Comparison of ENCODE assay signal across 29 cellular contexts in the genomic region with DNA sequence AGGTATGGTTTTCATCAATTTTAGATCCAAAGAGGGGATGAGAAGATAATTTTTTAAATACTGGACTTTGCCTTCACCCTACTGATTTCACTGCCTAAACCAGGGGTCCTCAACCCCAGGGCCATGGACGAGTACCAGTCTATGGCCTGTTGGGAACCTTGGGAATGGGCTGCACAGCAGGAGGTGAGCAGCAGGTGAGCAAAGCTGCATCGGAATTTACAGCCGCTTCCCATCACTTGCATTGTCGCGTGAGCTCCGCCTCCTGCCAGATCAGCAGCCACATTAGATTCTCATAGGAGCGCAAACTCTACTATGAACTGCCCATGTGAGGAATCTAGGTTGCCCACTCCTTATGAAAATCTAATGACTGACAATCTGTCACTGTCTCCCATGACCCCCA.
"Had no signal": no experiment of that assay in that cellular context is flagged by ENCODE, and none has a peak within 500 bp of the region (broad histone marks: within the 10 kb centered on the region; RNA-seq: fewer than 3 reads in every experiment).

No MANE protein-coding gene starts in this region.

- H3K27ac ChIP-seq: hepatocyte, left lung, lower lobe of right lung, pancreas, prostate gland, sigmoid colon, spleen, tibial nerve, uterus had no signal

- DNase-seq: immature natural killer cell; kidney; left colon; left lung; lower lobe of right lung; mammary epithelial cell; mesenchymal stem cell; naive B cell; natural killer cell; nephron progenitor cell; nucleus accumbens; pancreas; posterior cingulate gyrus; retina; right cardiac atrium; sigmoid colon; small intestine; spleen; stimulated activated CD4-positive, alpha-beta T cell treated with anti-CD3 and anti-CD28 coated beads, Interleukin-4, amount 100 ng/mL, for 24 hours; stimulated activated naive CD4-positive, alpha-beta T cell; substantia nigra; uterus had no signal

- H3K27me3 ChIP-seq: hepatocyte, left lung, pancreas, sigmoid colon, spleen, tibial nerve, uterus had no signal

- H3K36me3 ChIP-seq: pancreas, prostate gland, uterus had no signal

- H3K27me3 Mint-ChIP-seq: naive B cell; stimulated activated naive CD8-positive, alpha-beta T cell treated with anti-CD3 and anti-CD28 coated beads, Interleukin-15, Interleukin-2, amounts not matched to agents 100 ng/mL and 50 ng/mL, for 24 hours; type B pancreatic cell had no signal

- H3K4me1 Mint-ChIP-seq: immature natural killer cell; naive B cell; natural killer cell; stimulated activated effector memory CD8-positive, alpha-beta T cell treated with anti-CD3 and anti-CD28 coated beads, Interleukin-12 subunit alpha, Interleukin-12 subunit beta, amount 100 ng/mL, for 72 hours had no signal

- H3K9me3 Mint-ChIP-seq: immature natural killer cell; mesothelial cell of epicardium; naive B cell; natural killer cell; nephron progenitor cell; stimulated activated effector memory CD8-positive, alpha-beta T cell treated with anti-CD3 and anti-CD28 coated beads, Interleukin-12 subunit alpha, Interleukin-12 subunit beta, amount 100 ng/mL, for 72 hours; stimulated activated naive CD8-positive, alpha-beta T cell treated with anti-CD3 and anti-CD28 coated beads, Interleukin-15, Interleukin-2, amounts not matched to agents 100 ng/mL and 50 ng/mL, for 24 hours; type B pancreatic cell had no signal

- H3K79me2 ChIP-seq: hepatocyte had no signal

- H3K4me2 ChIP-seq: hepatocyte had no signal

- H2AFZ ChIP-seq: hepatocyte had no signal

- H3K4me3 Mint-ChIP-seq: immature natural killer cell; mesothelial cell of epicardium; naive B cell; natural killer cell; nephron progenitor cell; stimulated activated effector memory CD8-positive, alpha-beta T cell treated with anti-CD3 and anti-CD28 coated beads, Interleukin-12 subunit alpha, Interleukin-12 subunit beta, amount 100 ng/mL, for 72 hours; stimulated activated naive CD8-positive, alpha-beta T cell treated with anti-CD3 and anti-CD28 coated beads, Interleukin-15, Interleukin-2, amounts not matched to agents 100 ng/mL and 50 ng/mL, for 24 hours; type B pancreatic cell had no signal

- H3K4me3 ChIP-seq: hepatocyte, left lung, lower lobe of right lung, pancreas, prostate gland, sigmoid colon, spleen, tibial nerve, uterus had no signal

- H3K27ac Mint-ChIP-seq: immature natural killer cell; mesothelial cell of epicardium; nephron progenitor cell; stimulated activated effector memory CD8-positive, alpha-beta T cell treated with anti-CD3 and anti-CD28 coated beads, Interleukin-12 subunit alpha, Interleukin-12 subunit beta, amount 100 ng/mL, for 72 hours; stimulated activated naive CD8-positive, alpha-beta T cell treated with anti-CD3 and anti-CD28 coated beads, Interleukin-15, Interleukin-2, amounts not matched to agents 100 ng/mL and 50 ng/mL, for 24 hours; type B pancreatic cell had no signal

- H3K9me3 ChIP-seq: left lung, lower lobe of right lung, pancreas, prostate gland, sigmoid colon, spleen, tibial nerve, uterus had no signal

- H3K4me1 ChIP-seq: left lung, lower lobe of right lung, pancreas, prostate gland, spleen, tibial nerve, uterus had no signal
